ENCODE assay signal across 7 cellular contexts in the genomic region with DNA sequence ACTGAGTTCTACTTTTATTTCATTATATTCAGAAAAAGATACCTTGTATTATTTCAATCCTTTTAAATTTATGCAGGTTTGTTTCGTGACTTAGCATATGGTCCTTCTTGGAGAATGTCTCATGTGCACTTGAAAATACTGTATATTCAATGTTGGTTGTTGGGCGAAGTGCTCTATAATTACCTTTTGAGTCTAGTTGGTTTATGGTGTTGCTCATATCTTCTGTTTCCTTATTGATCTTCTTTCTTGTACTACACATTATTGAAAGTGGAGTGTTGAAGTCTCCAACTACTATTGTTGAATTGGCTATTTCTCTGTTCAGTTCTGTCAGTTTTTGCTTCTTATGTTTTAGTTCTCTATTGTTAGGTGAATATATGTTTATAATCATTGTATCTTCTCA.
"Had no signal": no experiment of that assay in that cellular context is flagged by ENCODE, and none has a peak within 500 bp of the region (broad histone marks: within the 10 kb centered on the region; RNA-seq: fewer than 3 reads in every experiment).

No MANE protein-coding gene starts in this region.

- H3K4me3 ChIP-seq: K562 had no signal

- H3K27ac ChIP-seq: HL-60 had no signal

- DNase-seq: IMR-90, KBM-7, KG1 had no signal

- ATAC-seq: HepG2, K562 had no signal

- FAIRE-seq: HepG2, HTR-8/SVneo, K562 had no signal
